Comparison of ENCODE assay signal across 1 cellular context in genomic region chr1:5965586-5966131, GRCh38.
TF ChIP-seq lines count a peak whose summit lies in the region.

No MANE protein-coding gene starts in this region.

TF ChIP-seq in H1, 55 proteins besides CTCF, POLR2A, EP300 and RAD21 (continued from another document):
- TF ChIP-seq USF2 (IDR thresholded peaks at IDR 0.05; ENCODE audit: low read length): no peak
- no peak for TF ChIP-seq JUN (IDR thresholded peaks at IDR 0.05; ENCODE audit: low read depth, low read length)
- TF ChIP-seq TCF12 (IDR thresholded peaks at IDR 0.05; ENCODE audit: low read depth, low read length): no peak
- no peak for TF ChIP-seq MAFK (IDR thresholded peaks at IDR 0.05; ENCODE audit: low read depth, low read length)
- TF ChIP-seq CBX5 (IDR thresholded peaks at IDR 0.05; ENCODE audit: low read depth, low read length): no peak
- no peak for TF ChIP-seq CHD1 (IDR thresholded peaks at IDR 0.05; ENCODE audit: low read depth, low read length)
